In genomic region chr6:150069707-150070106, GRCh38 we compare ENCODE assay signal across 10 cellular contexts. TPM values are rescaled to one million over a fixed set of nuclear protein-coding genes. Genes with fewer than 3 reads are reported as not detected.
DNase-seq lines count a peak whose midpoint lies in the region; ATAC-seq and TF ChIP-seq lines count a peak whose summit lies in the region.
"Had no signal": no experiment of that assay in that cellular context is flagged by ENCODE, and none has a peak within 500 bp of the region (broad histone marks: within the 10 kb centered on the region; RNA-seq: fewer than 3 reads in every experiment).

No MANE protein-coding gene starts in this region.

- H2BK12ac ChIP-seq in H9 (ENCODE audit: insufficient read length, low read depth, low read length), result no peak overlapping the region

- no peaks in the 10 kb centered on the region; the same call in 1 of the 2 replicates for H3K4me1 ChIP-seq in H9 (ENCODE audit: insufficient read depth, low read length)
- H3K4me1 ChIP-seq in neural progenitor cell, result no peaks in the 10 kb centered on the region

- H3K23me2 ChIP-seq in H9 (ENCODE audit: insufficient read length, low read depth, low read length, poor library complexity, severe bottlenecking), result peaks cover 6% of the 10 kb centered on the region

- H3K4ac ChIP-seq in H9 (ENCODE audit: low read depth, low read length), result no peak overlapping the region

- H3K79me1 ChIP-seq in H9 (ENCODE audit: insufficient read depth, low read depth, low read length, poor library complexity, severe bottlenecking), result no peaks in the 10 kb centered on the region

- H4K5ac ChIP-seq in H9 (ENCODE audit: insufficient read length, low read depth, low read length), result no peak overlapping the region

- WGBS in H9 (ENCODE audit: extremely low coverage, insufficient read length, low lambda C conversion rate), result no CpG with 5 or more reads among the region's 11 CpGs

- no peak overlapping the region for H2BK20ac ChIP-seq in H9 (ENCODE audit: low read depth, low read length, poor library complexity, severe bottlenecking)

- H3T11ph ChIP-seq in H9 (ENCODE audit: low read length), result no peak overlapping the region

- H3K4me3 Mint-ChIP-seq in H9 (peak overlapping the region; percentile 31 to 43; a peak in 3 of 5 replicates), neural progenitor cell (peak overlapping the region; percentile 68)

- H3K27me3 Mint-ChIP-seq in H9 (ENCODE audit: low read depth) (peaks cover 41% of the 10 kb centered on the region), neural progenitor cell (ENCODE audit: insufficient read depth, low read depth) (peaks cover 7% of the 10 kb centered on the region)

- H4K20me1 ChIP-seq in H9 (ENCODE audit: control insufficient read depth, insufficient read depth, insufficient read length) (no peaks in the 10 kb centered on the region), neural progenitor cell (ENCODE audit: low read depth) (no peaks in the 10 kb centered on the region)

- H3K27ac ChIP-seq in H9 (ENCODE audit: insufficient read length, low read depth, low read length), result no peak overlapping the region
- no peak overlapping the region for H3K27ac ChIP-seq in coronary artery
- no peak overlapping the region for H3K27ac ChIP-seq in neural progenitor cell

- H3K9me3 ChIP-seq in H9 (ENCODE audit: control insufficient read depth, low read depth, low read length) (no peaks in the 10 kb centered on the region), neural progenitor cell (ENCODE audit: low read depth) (no peaks in the 10 kb centered on the region)

- no peak overlapping the region for H2BK5ac ChIP-seq in H9 (ENCODE audit: insufficient read length, low read length)

- no peaks in the 10 kb centered on the region; a peak in 1 of 5 replicates for H3K9me3 Mint-ChIP-seq in H9
- H3K9me3 Mint-ChIP-seq in neural progenitor cell, result peaks cover 1% of the 10 kb centered on the region
- H3K9me3 Mint-ChIP-seq: activated CD4-positive, alpha-beta T cell treated with anti-CD3 and anti-CD28 coated beads, Interleukin-2, amount 10 ng/mL, durations not matched to agents 7 days and 5 days had no signal

- DNase-seq in H9 (no peak), NCI-H524 treated with DMSO at 0.1 percent for 48 hours (lab: John Stamatoyannopoulos, UW) (peak; percentile 48), coronary artery (ENCODE audit: low spot score) (peak; percentile 62), neural progenitor cell (ENCODE audit: low spot score) (peak; percentile 28), medulla oblongata (ENCODE audit: extremely low spot score) (no peak), HCEC 1CT (no peak)
- DNase-seq: NK-92 treated with Interleukin-12 subunit alpha and Interleukin-12 subunit beta, amount 100 ng/mL, for 24 hours had no signal

- H4K91ac ChIP-seq in H9 (ENCODE audit: insufficient read length, low read depth, low read length), result no peak overlapping the region

- H3K56ac ChIP-seq in H9 (ENCODE audit: insufficient read length, low read depth, low read length), result no peak overlapping the region

- H3K27ac Mint-ChIP-seq in H9 (no peak overlapping the region), neural progenitor cell (no peak overlapping the region)

- H3K4me3 ChIP-seq in coronary artery (no peak overlapping the region), neural progenitor cell (peak overlapping the region; percentile 59)

- peaks cover 0 to 5% (median 0%) of the 10 kb centered on the region in 3 experiments; a peak in 3 of 7 replicates for H3K36me3 Mint-ChIP-seq in H9 (ENCODE audit: insufficient read depth in 1 of 3, low read depth in 3 of 3)
- H3K36me3 Mint-ChIP-seq in neural progenitor cell, result peaks cover 7% of the 10 kb centered on the region

- ATAC-seq in HG03571 (IDR thresholded peaks at IDR 0.05; ENCODE audit: unreplicated experiment), result no peak

- no peak overlapping the region for H4K8ac ChIP-seq in H9 (replicated peaks; ENCODE audit: insufficient read length, low read depth, low read length)

- H3K4me2 ChIP-seq in H9 (ENCODE audit: insufficient read depth, insufficient read length, low read length), result peak overlapping the region; percentile 77
- H3K4me2 ChIP-seq in neural progenitor cell, result peak overlapping the region; percentile 79

- H2AK5ac ChIP-seq in H9 (ENCODE audit: insufficient read length, low read length), result no peak overlapping the region

- H2BK15ac ChIP-seq in H9 (ENCODE audit: low read depth, low read length), result no peak overlapping the region

- H2AFZ ChIP-seq in H9 (ENCODE audit: low read length) (no peak overlapping the region), neural progenitor cell (replicated peaks) (no peak overlapping the region)

- TF ChIP-seq CTCF in H9 (conservative IDR thresholded peaks at IDR 0.05) (no peak), coronary artery (IDR thresholded peaks at IDR 0.05) (no peak), neural progenitor cell (IDR thresholded peaks at IDR 0.05) (no peak)

- H3K36me3 ChIP-seq in neural progenitor cell, result no peaks in the 10 kb centered on the region

- no peaks in the 10 kb centered on the region for H3K79me2 ChIP-seq in H9 (ENCODE audit: insufficient read depth, low read length)
- H3K79me2 ChIP-seq in neural progenitor cell (ENCODE audit: low read depth), result no peaks in the 10 kb centered on the region

- H3F3A ChIP-seq in neural progenitor cell (ENCODE audit: low read depth), result peaks cover 15% of the 10 kb centered on the region

- no peak overlapping the region for H3K14ac ChIP-seq in H9 (ENCODE audit: insufficient read depth, low read length)

- H2BK120ac ChIP-seq in H9 (ENCODE audit: low read depth, low read length, poor library complexity, severe bottlenecking), result no peak overlapping the region

- H3K23ac ChIP-seq in H9 (ENCODE audit: insufficient read length, low read depth, low read length), result no peak overlapping the region

- H3K9ac ChIP-seq in H9 (ENCODE audit: extremely low read depth, insufficient read length, low read length), result no peak overlapping the region
- H3K9ac ChIP-seq in neural progenitor cell, result no peak overlapping the region

- H3K18ac ChIP-seq in H9 (ENCODE audit: insufficient read length, low read depth, low read length), result no peak overlapping the region

- H3K27me3 ChIP-seq in H9 (ENCODE audit: insufficient read depth, low read length) (no peaks in the 10 kb centered on the region; the same call in 1 of the 2 replicates), neural progenitor cell (peaks cover 22% of the 10 kb centered on the region)

- H3K4me1 Mint-ChIP-seq in H9 (peaks cover 13 to 17% of the 10 kb centered on the region in 2 experiments), neural progenitor cell (peaks cover 25% of the 10 kb centered on the region)

RNA-seq across cellular contexts. Expression of gene ULBP3, which starts 0.8 kb away (rescaled TPM):
- total RNA-seq in H9 (2021) (5.6 and 5.8 TPM in 2 replicates), neural progenitor cell (ENCODE audit: low replicate concordance) (3.9 and 7.1 TPM in 2 replicates)

RNA-seq across cellular contexts. Expression of gene RAET1L, which starts 44.4 kb away (rescaled TPM):
- total RNA-seq in H9 (2021), result not detected in 2 replicates
- not detected in 2 replicates for total RNA-seq in neural progenitor cell (ENCODE audit: low replicate concordance)
- total RNA-seq: activated CD4-positive, alpha-beta T cell treated with anti-CD3 and anti-CD28 coated beads, Interleukin-2, amount 10 ng/mL, durations not matched to agents 7 days and 5 days; urinary bladder had no signal

Comparison
In these comparisons a context has a peak if more than half of its experiments do, and no peak if none do; other contexts are left out.
1. DNase-seq: peak in NCI-H524 treated with DMSO at 0.1 percent for 48 hours (single experiment), coronary artery (single experiment) and neural progenitor cell (single experiment); none in H9 (single experiment), medulla oblongata (single experiment) and HCEC 1CT (single experiment).